ENCODE assay signal across 15 cellular contexts in genomic region chr14:35258420-35258819, GRCh38. TPM values are rescaled to one million over a fixed set of nuclear protein-coding genes. Genes with fewer than 3 reads are reported as not detected.
A peak's percentile ranks its signal among the peaks of the same experiment; 100 is the strongest.
DNase-seq lines count a peak whose midpoint lies in the region; ATAC-seq and TF ChIP-seq lines count a peak whose summit lies in the region.
"Had no signal": no experiment of that assay in that cellular context is flagged by ENCODE, and none has a peak within 500 bp of the region (broad histone marks: within the 10 kb centered on the region; RNA-seq: fewer than 3 reads in every experiment).

No MANE protein-coding gene starts in this region.

- H3K27me3 ChIP-seq in gastrocnemius medialis: no peaks in the 10 kb centered on the region
- H3K27me3 ChIP-seq: BE2C had no signal

- in situ Hi-C loops in gastrocnemius medialis (cut with MboI; ENCODE audit: low sequenced_read_pairs in 4 of 4): no loop called here

- intact Hi-C loops in gastrocnemius medialis (cut with DNase I; ENCODE audit: low total_unique reads): no loop called here

- peaks cover 0 to 5% of the 10 kb centered on the region in 2 donors for H3K4me1 ChIP-seq in gastrocnemius medialis

- no peak overlapping the region for H3K4me3 ChIP-seq in gastrocnemius medialis
- H3K4me3 ChIP-seq: A549 had no signal

- H3K27ac ChIP-seq in gastrocnemius medialis: no peak overlapping the region
- H3K27ac ChIP-seq: A549, C4-2B had no signal

- no peak for TF ChIP-seq CTCF in omental fat pad (IDR thresholded peaks at IDR 0.05)
- no peak for TF ChIP-seq CTCF in gastrocnemius medialis (IDR thresholded peaks at IDR 0.05 in 4 of 5, conservative IDR thresholded peaks at IDR 0.05 in 1 of 5)

- H3K36me3 ChIP-seq in gastrocnemius medialis: no peaks in the 10 kb centered on the region
- H3K36me3 ChIP-seq: BE2C had no signal

- DNase-seq in NCI-H226 (peak; percentile 51), amniotic epithelial cell (ENCODE audit: low read depth) (peak; percentile 41), erythroblast (lab: John Stamatoyannopoulos, UW) (peak; percentile 22 to 33), omental fat pad (ENCODE audit: low spot score) (no peak), gastrocnemius medialis (no peak), amygdala (lab: John Stamatoyannopoulos, UW) (no peak), mucosa of gallbladder (ENCODE audit: low spot score) (no peak)
- DNase-seq: BE2C; CD4-positive, alpha-beta memory T cell; DND-41; GDM1; GOT3; H9 had no signal

- ATAC-seq in omental fat pad (ENCODE audit: low FRiP score) (peak; percentile 91), gastrocnemius medialis (no peak)
- ATAC-seq: A549 had no signal

- TF ChIP-seq POLR2A in erythroblast (IDR thresholded peaks at IDR 0.05; ENCODE audit: low read length) (no peak), gastrocnemius medialis (IDR thresholded peaks at IDR 0.05) (no peak)

- H3K9me3 ChIP-seq in gastrocnemius medialis: no peaks in the 10 kb centered on the region
- H3K9me3 ChIP-seq: BE2C had no signal

RNA-seq across cellular contexts. Expression of gene PSMA6, which starts 33.8 kb away (rescaled TPM):
- total RNA-seq in omental fat pad (100 to 1,000 TPM; 158 to 180 (median 170) TPM), gastrocnemius medialis (100 to 1,000 TPM; 323 to 502 (median 464) TPM), mucosa of gallbladder (93.8 TPM)

Comparison
In these comparisons a context has a peak if more than half of its experiments do, and no peak if none do; other contexts are left out.
1. DNase-seq: peak in NCI-H226 (single experiment), amniotic epithelial cell (single experiment) and erythroblast (2 of 2); none in omental fat pad (single experiment), gastrocnemius medialis (0 of 2), amygdala (0 of 56) and mucosa of gallbladder (single experiment).